In the genomic region with DNA sequence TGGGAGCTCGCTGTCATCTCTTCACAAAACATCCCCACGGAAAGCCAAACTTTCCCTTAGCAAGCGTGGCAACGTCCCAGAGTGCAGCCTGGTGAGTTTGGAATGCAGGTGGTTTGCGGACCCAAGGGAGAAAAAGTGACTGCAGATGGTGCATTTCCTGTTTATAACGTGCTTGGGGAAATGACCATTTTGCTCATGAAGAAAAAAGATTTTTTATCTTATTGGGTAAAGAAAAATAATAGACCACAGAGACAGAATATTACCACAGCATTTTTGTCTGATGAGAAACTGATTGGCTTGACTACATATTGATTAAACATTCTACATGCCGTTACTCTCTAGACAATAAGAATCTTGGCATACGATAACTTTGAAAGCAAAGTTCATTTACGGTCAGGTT, we compare ENCODE assay signal across 13 cellular contexts.
DNase-seq lines count a peak whose midpoint lies in the region; ATAC-seq and TF ChIP-seq lines count a peak whose summit lies in the region.
"Had no signal": no experiment of that assay in that cellular context is flagged by ENCODE, and none has a peak within 500 bp of the region (broad histone marks: within the 10 kb centered on the region; RNA-seq: fewer than 3 reads in every experiment).

No MANE protein-coding gene starts in this region.

- H3K4me3 ChIP-seq in subcutaneous abdominal adipose tissue (ENCODE audit: low read depth in 1 of 5, low read length in 5 of 5), result no peak overlapping the region
- H3K4me3 ChIP-seq in spleen, result no peak overlapping the region

- H3K27me3 Mint-ChIP-seq in WTC11 (ENCODE audit: low read depth), result no peaks in the 10 kb centered on the region

- peaks cover under 1% of the 10 kb centered on the region; the same call in 1 of the 2 replicates for H3K36me3 Mint-ChIP-seq in WTC11
- H3K36me3 Mint-ChIP-seq: activated naive CD4-positive, alpha-beta T cell treated with anti-CD3 and anti-CD28 coated beads, Interleukin-2, amount 10 ng/mL, durations not matched to agents 7 days and 5 days had no signal

- DNase-seq in GM04503 (ENCODE audit: low read depth) (peak; percentile 97), WTC11 (ENCODE audit: low spot score) (no peak), glomerular visceral epithelial cell (ENCODE audit: extremely low spot score) (peak; percentile 82), spleen (no peak), globus pallidus (ENCODE audit: low spot score) (no peak)
- no peak for DNase-seq in stimulated activated CD4-positive, alpha-beta T cell treated with anti-CD3 and anti-CD28 coated beads, Interleukin-4, amount 100 ng/mL, for 4 hours
- DNase-seq: activated CD8-positive, alpha-beta memory T cell treated with anti-CD3 and anti-CD28 coated beads for 24 hours; activated naive CD4-positive, alpha-beta T cell treated with anti-CD3 and anti-CD28 coated beads, Interleukin-2, amount 10 ng/mL, durations not matched to agents 7 days and 5 days; stimulated activated CD4-positive, alpha-beta T cell treated with anti-CD3 and anti-CD28 coated beads, Interleukin-4, amount 100 ng/mL, for 24 hours had no signal

- no peaks in the 10 kb centered on the region for H3K27me3 ChIP-seq in subcutaneous abdominal adipose tissue (ENCODE audit: control insufficient read depth in 5 of 5, insufficient read depth in 4 of 5, low read length in 5 of 5)
- peaks cover 0 to 10% (median 0%) of the 10 kb centered on the region in 7 donors for H3K27me3 ChIP-seq in spleen (replicated peaks in 1 of 7)

- H3K27ac ChIP-seq in subcutaneous abdominal adipose tissue (ENCODE audit: low read depth, low read length), result peak overlapping the region; percentile 75
- no peak overlapping the region for H3K27ac ChIP-seq in spleen

- WGBS in spleen, 5 donors, result 61 to 70% (median 65%) methylated on average over 9 of the region's 9 CpGs

- TF ChIP-seq CTCF in WTC11 (IDR thresholded peaks at IDR 0.05), result no peak
- no peak for TF ChIP-seq CTCF in spleen (IDR thresholded peaks at IDR 0.05 in 8 of 11, conservative IDR thresholded peaks at IDR 0.05 in 3 of 11)

- no peak for ATAC-seq in WTC11
- no peak for ATAC-seq in HG02763 (IDR thresholded peaks at IDR 0.05; ENCODE audit: unreplicated experiment)

- H3K9me3 Mint-ChIP-seq in WTC11, result peaks cover 2% of the 10 kb centered on the region; the same call in 1 of the 2 replicates
- H3K9me3 Mint-ChIP-seq: activated naive CD4-positive, alpha-beta T cell treated with anti-CD3 and anti-CD28 coated beads, Interleukin-2, amount 10 ng/mL, durations not matched to agents 7 days and 5 days; stimulated activated naive CD8-positive, alpha-beta T cell treated with anti-CD3 and anti-CD28 coated beads, Interleukin-15, Interleukin-2, amounts not matched to agents 100 ng/mL and 50 ng/mL, for 24 hours; T-helper 1 cell treated with Interleukin-12 subunit alpha and Interleukin-12 subunit beta and Interleukin-4 antibody, amounts not matched to agents 30 μg/mL and 1 μg/mL, for 36 hours had no signal

- no peak overlapping the region for H3K9ac ChIP-seq in subcutaneous abdominal adipose tissue (ENCODE audit: low read length in 5 of 5)

- H3K4me3 Mint-ChIP-seq in WTC11, result no peak overlapping the region
- H3K4me3 Mint-ChIP-seq: activated naive CD4-positive, alpha-beta T cell treated with anti-CD3 and anti-CD28 coated beads, Interleukin-2, amount 10 ng/mL, durations not matched to agents 7 days and 5 days; stimulated activated naive CD8-positive, alpha-beta T cell treated with anti-CD3 and anti-CD28 coated beads, Interleukin-15, Interleukin-2, amounts not matched to agents 100 ng/mL and 50 ng/mL, for 24 hours; T-helper 1 cell treated with Interleukin-12 subunit alpha and Interleukin-12 subunit beta and Interleukin-4 antibody, amounts not matched to agents 30 μg/mL and 1 μg/mL, for 36 hours had no signal

- peaks cover 43% of the 10 kb centered on the region for H3K4me1 Mint-ChIP-seq in WTC11
- H3K4me1 Mint-ChIP-seq: activated naive CD4-positive, alpha-beta T cell treated with anti-CD3 and anti-CD28 coated beads, Interleukin-2, amount 10 ng/mL, durations not matched to agents 7 days and 5 days had no signal

- H3K36me3 ChIP-seq in subcutaneous abdominal adipose tissue (ENCODE audit: control insufficient read depth in 5 of 5, insufficient read depth in 5 of 5, low read length in 5 of 5), result no peaks in the 10 kb centered on the region
- H3K36me3 ChIP-seq in spleen, result no peaks in the 10 kb centered on the region

- H3K9me3 ChIP-seq in subcutaneous abdominal adipose tissue (ENCODE audit: control insufficient read depth in 5 of 5, low read length in 5 of 5), result no peaks in the 10 kb centered on the region
- no peaks in the 10 kb centered on the region for H3K9me3 ChIP-seq in spleen

- intact Hi-C loops in spleen (cut with DNase I; ENCODE audit: low total_unique reads), result no loop called here

- POLR2A ChIA-PET in WTC11 (lab: Charles Lee), result no interaction called here

- TF ChIP-seq POLR2A in spleen (IDR thresholded peaks at IDR 0.05), result no peak

- H3K4me1 ChIP-seq in subcutaneous abdominal adipose tissue (ENCODE audit: control insufficient read depth in 5 of 5, insufficient read depth in 5 of 5, low read length in 5 of 5) (peaks cover 6 to 30% (median 26%) of the 10 kb centered on the region in 5 donors), spleen (no peaks in the 10 kb centered on the region)

- H3K27ac Mint-ChIP-seq in WTC11, result no peak overlapping the region
- H3K27ac Mint-ChIP-seq: activated naive CD4-positive, alpha-beta T cell treated with anti-CD3 and anti-CD28 coated beads, Interleukin-2, amount 10 ng/mL, durations not matched to agents 7 days and 5 days; stimulated activated naive CD8-positive, alpha-beta T cell treated with anti-CD3 and anti-CD28 coated beads, Interleukin-15, Interleukin-2, amounts not matched to agents 100 ng/mL and 50 ng/mL, for 24 hours; T-helper 1 cell treated with Interleukin-12 subunit alpha and Interleukin-12 subunit beta and Interleukin-4 antibody, amounts not matched to agents 30 μg/mL and 1 μg/mL, for 36 hours had no signal

- CTCF ChIA-PET in WTC11 (lab: Charles Lee), result interaction anchor here (1.0 to 1.6 kb wide), 3 partner anchors 125 to 349 kb away, joined by 3 to 4 read pairs (median 3); no protein-coding TSS in a partner anchor

TF ChIP-seq in WTC11, 78 proteins besides CTCF, POLR2A, EP300 and RAD21:
- TF ChIP-seq NR3C1 (CRISPR knock-in tag; conservative IDR thresholded peaks at IDR 0.05; ENCODE audit: low read depth), result no peak
- TF ChIP-seq ZNF416 (CRISPR knock-in tag; IDR thresholded peaks at IDR 0.05), result no peak
- peak; percentile 64 for TF ChIP-seq ZNF423 (CRISPR knock-in tag; IDR thresholded peaks at IDR 0.05)

Comparison
In these comparisons a context has a peak if more than half of its experiments do, and no peak if none do; other contexts are left out.
1. DNase-seq: peak in GM04503 (single experiment) and glomerular visceral epithelial cell (single experiment); none in WTC11 (single experiment), spleen (single experiment), globus pallidus (single experiment) and stimulated activated CD4-positive, alpha-beta T cell treated with anti-CD3 and anti-CD28 coated beads, Interleukin-4, amount 100 ng/mL, for 4 hours (0 of 2).